In the genomic region with DNA sequence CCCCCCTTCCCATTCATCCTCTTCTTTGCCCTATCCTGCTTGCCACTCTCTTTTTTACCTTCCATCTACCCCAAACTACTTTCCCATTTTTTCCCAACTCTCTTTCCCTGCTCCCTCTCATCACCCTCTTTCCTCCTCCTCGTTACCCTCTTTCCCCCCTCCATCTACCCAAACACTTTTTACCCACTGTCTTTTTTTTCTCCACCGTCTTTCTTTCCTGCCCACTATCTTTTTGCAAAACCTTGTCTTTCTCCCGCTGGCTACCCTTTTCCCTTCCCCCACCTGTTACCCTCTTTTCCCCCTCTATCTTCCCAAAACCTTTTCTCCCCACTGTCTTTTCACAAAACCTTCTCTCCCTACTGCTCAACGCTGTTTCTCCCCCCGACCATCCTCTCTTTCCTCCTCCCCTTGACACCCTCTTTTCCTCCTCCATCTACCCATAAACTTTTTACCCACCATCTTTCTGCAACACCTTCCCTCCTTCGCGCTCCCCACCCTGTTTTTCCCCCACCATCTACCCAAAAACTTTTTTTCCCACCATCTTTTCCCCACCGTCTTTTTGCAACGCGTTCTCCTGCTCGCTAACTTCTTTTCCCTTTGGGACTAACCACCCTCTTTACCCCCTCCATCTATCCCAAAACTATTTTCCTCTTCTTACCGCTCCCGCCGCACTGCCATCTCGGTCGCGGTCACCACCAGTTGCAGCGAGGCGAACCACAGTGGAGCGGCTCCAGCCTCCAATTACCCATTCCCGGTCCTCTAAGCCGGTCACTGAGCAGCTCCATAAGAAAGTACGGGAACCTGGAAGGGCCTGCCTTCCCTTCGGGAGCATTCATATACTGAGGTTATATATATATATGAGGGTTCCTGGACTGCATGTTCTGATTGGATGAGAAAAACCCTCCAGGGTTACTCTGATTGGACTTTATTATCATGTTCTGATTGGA, we compare ENCODE assay signal across 29 cellular contexts.
"Had no signal": no experiment of that assay in that cellular context is flagged by ENCODE, and none has a peak within 500 bp of the region (broad histone marks: within the 10 kb centered on the region; RNA-seq: fewer than 3 reads in every experiment).

No MANE protein-coding gene starts in this region.

- H3K9me3 ChIP-seq: ascending aorta, Peyer's patch had no signal

- H3K27ac ChIP-seq: ascending aorta, cardiac muscle cell, Peyer's patch had no signal

- ATAC-seq: activated CD4-positive, alpha-beta T cell treated with anti-CD3 and anti-CD28 coated beads for 36 hours; activated CD4-positive, CD25-positive, alpha-beta regulatory T cell treated with anti-CD3 and anti-CD28 coated beads, Interleukin-2, amount 50 U/mL, for 24 hours; activated CD8-positive, alpha-beta T cell treated with anti-CD3 and anti-CD28 coated beads, Interleukin-2, amount 10 ng/mL, durations not matched to agents 7 days and 5 days; PC-3 had no signal

- H3K27me3 ChIP-seq: ascending aorta, cardiac muscle cell, Peyer's patch had no signal

- H3K4me3 ChIP-seq: ascending aorta, cardiac muscle cell, Peyer's patch had no signal

- DNase-seq: activated CD4-positive, alpha-beta T cell treated with anti-CD3 and anti-CD28 coated beads for 36 hours; activated CD4-positive, alpha-beta T cell treated with anti-CD3 and anti-CD28 coated beads, Interleukin-2, amount 10 ng/mL, durations not matched to agents 7 days and 5 days; activated CD4-positive, alpha-beta T cell treated with anti-CD3 and anti-CD28 coated beads, Interleukin-2, amount 50 U/mL, for 48 hours; activated CD8-positive, alpha-beta T cell treated with anti-CD3 and anti-CD28 coated beads, Interleukin-2, amount 10 ng/mL, durations not matched to agents 7 days and 5 days; activated gamma-delta T cell; activated naive CD4-positive, alpha-beta T cell treated with Interleukin-2 at 50 U/mL for 16 hours; activated naive CD8-positive, alpha-beta T cell treated with anti-CD3 and anti-CD28 coated beads, Interleukin-2, amount 10 ng/mL, durations not matched to agents 7 days and 5 days; activated T-cell treated with anti-CD3 and anti-CD28 coated beads, Interleukin-2, amount 50 U/mL, for 24 hours; amygdala; Karpas-422; KBM-7; NCI-H1048; NCI-H1105 treated with DMSO at 0.1 percent for 48 hours; NCI-H1436; NCI-H187; NCI-H2029 treated with DMSO at 0.1 percent for 48 hours; NCI-H2107; NCI-H2171; NCI-H226; NCI-H446 treated with DMSO at 0.1 percent for 48 hours; NCI-H526; NCI-H748 treated with DMSO at 0.1 percent for 48 hours; NK-92 treated with Interleukin-12 subunit alpha and Interleukin-12 subunit beta, amount 100 ng/mL, for 24 hours; PC-3; Peyer's patch; Right ventricle myocardium superior had no signal

- H3K4me1 ChIP-seq: ascending aorta, Peyer's patch had no signal

- H3K36me3 ChIP-seq: ascending aorta, cardiac muscle cell, Peyer's patch had no signal
